7 cellular contexts compared by ENCODE assay signal in genomic region chr22:42688241-42688913, GRCh38. TPM values are rescaled to one million over a fixed set of nuclear protein-coding genes. Genes with fewer than 3 reads are reported as not detected.
A peak's percentile ranks its signal among the peaks of the same experiment; 100 is the strongest.
DNase-seq lines count a peak whose midpoint lies in the region; ATAC-seq and TF ChIP-seq lines count a peak whose summit lies in the region.

No MANE protein-coding gene starts in this region.

- H3K36me3 ChIP-seq in SJCRH30, result no peaks in the 10 kb centered on the region

- CTCF ChIA-PET in activated CD4-positive, alpha-beta T cell treated with anti-CD3 and anti-CD28 coated beads for 36 hours (lab: Charles Lee), result no interaction called here

- no peaks in the 10 kb centered on the region for H3K27me3 ChIP-seq in SJCRH30

- peaks cover 33% of the 10 kb centered on the region for H3K4me1 ChIP-seq in SJCRH30

- no peaks in the 10 kb centered on the region for H3K27me3 Mint-ChIP-seq in activated CD4-positive, alpha-beta T cell treated with anti-CD3 and anti-CD28 coated beads for 36 hours

- intact Hi-C loops in activated CD4-positive, alpha-beta T cell treated with anti-CD3 and anti-CD28 coated beads for 36 hours (cut with DNase I, micrococcal nuclease), result no loop called here

- peak overlapping the region; percentile 11; the same call in 1 of the 2 replicates for H3K27ac ChIP-seq in SJCRH30

- H3K27ac Mint-ChIP-seq in activated CD4-positive, alpha-beta T cell treated with anti-CD3 and anti-CD28 coated beads for 36 hours, result no peak overlapping the region

- no peaks in the 10 kb centered on the region for H3K36me3 Mint-ChIP-seq in activated CD4-positive, alpha-beta T cell treated with anti-CD3 and anti-CD28 coated beads for 36 hours (ENCODE audit: low read depth)

- DNase-seq in HuH-7 (ENCODE audit: low spot score) (peak; percentile 87), SJCRH30 (peak; percentile 95 to 98), fibroblast of the aortic adventitia (ENCODE audit: low read depth) (peak; percentile 98), nucleus accumbens (lab: John Stamatoyannopoulos, UW) (peak in 29 of 56 donors; percentile 2 to 60 (median 27))
- no peak for DNase-seq in activated CD4-positive, alpha-beta T cell treated with anti-CD3 and anti-CD28 coated beads for 4 hours
- DNase-seq in activated CD4-positive, alpha-beta T cell treated with anti-CD3 and anti-CD28 coated beads for 36 hours, result no peak

- H3K4me3 ChIP-seq in SJCRH30 (peak overlapping the region; percentile 23), fibroblast of the aortic adventitia (ENCODE audit: low read depth, low read length) (no peak overlapping the region)

- no peaks in the 10 kb centered on the region for H3K4me1 Mint-ChIP-seq in activated CD4-positive, alpha-beta T cell treated with anti-CD3 and anti-CD28 coated beads for 36 hours

- H3K9me3 ChIP-seq in SJCRH30 (replicated peaks), result no peaks in the 10 kb centered on the region

- no peak for TF ChIP-seq CTCF in fibroblast of the aortic adventitia (IDR thresholded peaks at IDR 0.05; ENCODE audit: insufficient read depth, low read length)

- POLR2A ChIA-PET in activated CD4-positive, alpha-beta T cell treated with anti-CD3 and anti-CD28 coated beads for 36 hours (lab: Charles Lee), result no interaction called here

- H3K9me3 Mint-ChIP-seq in activated CD4-positive, alpha-beta T cell treated with anti-CD3 and anti-CD28 coated beads for 36 hours (ENCODE audit: low read depth), result no peaks in the 10 kb centered on the region

- no peak for ATAC-seq in HG03280 (IDR thresholded peaks at IDR 0.05; ENCODE audit: unreplicated experiment)
- ATAC-seq in activated CD4-positive, alpha-beta T cell treated with anti-CD3 and anti-CD28 coated beads for 36 hours, result no peak

- no peak overlapping the region for H3K4me3 Mint-ChIP-seq in activated CD4-positive, alpha-beta T cell treated with anti-CD3 and anti-CD28 coated beads for 36 hours

RNA-seq across cellular contexts. Expression of gene A4GALT, which starts 32.3 kb away (rescaled TPM):
- total RNA-seq in SJCRH30 (2014; rRNA removed; shearing (Covaris generic)), result 7.1 and 9.9 TPM in 2 replicates
- total RNA-seq in fibroblast of the aortic adventitia (ENCODE audit: low replicate concordance), result 18.2 and 22.2 TPM in 2 replicates
- total RNA-seq in activated CD4-positive, alpha-beta T cell treated with anti-CD3 and anti-CD28 coated beads for 36 hours, result not detected

RNA-seq across cellular contexts. Expression of gene CYB5R3, which starts 39.2 kb away (rescaled TPM):
- 71.1 and 73.9 TPM in 2 replicates for total RNA-seq in SJCRH30 (2014; rRNA removed; shearing (Covaris generic))
- 44.4 and 113 TPM in 2 replicates for total RNA-seq in fibroblast of the aortic adventitia (ENCODE audit: low replicate concordance)
- total RNA-seq in activated CD4-positive, alpha-beta T cell treated with anti-CD3 and anti-CD28 coated beads for 36 hours, result 100 to 1,000 TPM in 1 of 2 experiments, 10 to 100 TPM in 1; 79.5 to 101 TPM

RNA-seq across cellular contexts. Expression of gene ATP5MGL, which starts 48.0 kb away (rescaled TPM):
- total RNA-seq in SJCRH30 (2014; rRNA removed; shearing (Covaris generic)), result 0.51 and 1.2 TPM in 2 replicates
- 1.5 and 3.5 TPM in 2 replicates for total RNA-seq in fibroblast of the aortic adventitia (ENCODE audit: low replicate concordance)
- total RNA-seq in activated CD4-positive, alpha-beta T cell treated with anti-CD3 and anti-CD28 coated beads for 36 hours, result under 1 TPM; 0.54 to 0.69 TPM

Comparison
In these comparisons a context has a peak if more than half of its experiments do, and no peak if none do; other contexts are left out.
1. DNase-seq: peak in HuH-7 (single experiment), SJCRH30 (2 of 2), fibroblast of the aortic adventitia (single experiment) and nucleus accumbens (29 of 56); none in activated CD4-positive, alpha-beta T cell treated with anti-CD3 and anti-CD28 coated beads for 4 hours (0 of 2) and activated CD4-positive, alpha-beta T cell treated with anti-CD3 and anti-CD28 coated beads for 36 hours (single experiment).